In genomic region chr2:102480273-102480672, GRCh38 we compare ENCODE assay signal across 19 cellular contexts. TPM values are rescaled to one million over a fixed set of nuclear protein-coding genes. Genes with fewer than 3 reads are reported as not detected.
DNase-seq lines count a peak whose midpoint lies in the region; ATAC-seq and TF ChIP-seq lines count a peak whose summit lies in the region.
"Had no signal": no experiment of that assay in that cellular context is flagged by ENCODE, and none has a peak within 500 bp of the region (broad histone marks: within the 10 kb centered on the region; RNA-seq: fewer than 3 reads in every experiment).

No MANE protein-coding gene starts in this region.

- no peak for TF ChIP-seq POLR2A in stomach (IDR thresholded peaks at IDR 0.05)

- no peaks in the 10 kb centered on the region for H3K36me3 ChIP-seq in adipocyte (ENCODE audit: control insufficient read depth, insufficient read depth, low read length, severe bottlenecking)
- H3K36me3 ChIP-seq in stomach: peaks cover 0 to 7% (median 0%) of the 10 kb centered on the region in 4 donors
- H3K36me3 ChIP-seq: BLaER1 had no signal

- peaks cover 24% of the 10 kb centered on the region for H3K4me1 ChIP-seq in adipocyte (ENCODE audit: control insufficient read depth, insufficient read depth, low read length)
- peaks cover 0 to 36% (median 13%) of the 10 kb centered on the region in 4 donors for H3K4me1 ChIP-seq in stomach
- H3K4me1 ChIP-seq: BLaER1, Caco-2 had no signal

- H3K27me3 Mint-ChIP-seq in activated T-cell treated with anti-CD3 and anti-CD28 coated beads, Interleukin-2, amount 50 U/mL, for 72 hours (ENCODE audit: low read depth): peaks cover 44% of the 10 kb centered on the region

- peak overlapping the region in 1 of 2 donors; percentile 75 for H3K4me3 Mint-ChIP-seq in activated T-cell treated with anti-CD3 and anti-CD28 coated beads, Interleukin-2, amount 50 U/mL, for 72 hours
- H3K4me3 Mint-ChIP-seq: CD8-positive, alpha-beta memory T cell; HFFc6 had no signal

- peak; percentile 17 for DNase-seq in NK-92 treated with Interleukin-12 subunit alpha and Interleukin-12 subunit beta, amount 100 ng/mL, for 24 hours (lab: John Stamatoyannopoulos, UW)
- no peak for DNase-seq in NK-92 (lab: John Stamatoyannopoulos, UW; ENCODE audit: unreplicated experiment)
- DNase-seq in activated T-cell treated with anti-CD3 and anti-CD28 coated beads, Interleukin-2, amount 50 U/mL, for 72 hours: no peak
- DNase-seq in activated T-cell treated with anti-CD3 and anti-CD28 coated beads, Interleukin-2, amount 50 U/mL, for 48 hours: no peak
- DNase-seq in adipocyte (ENCODE audit: low read depth): no peak
- DNase-seq in stomach: no peak
- no peak for DNase-seq in AG20443 (ENCODE audit: low spot score)
- DNase-seq in NCI-H82 (lab: John Stamatoyannopoulos, UW): no peak
- DNase-seq: AML-193; Caco-2; CD8-positive, alpha-beta memory T cell; DND-41; GF-D8; HCEC 1CT; HFFc6 had no signal

- no peak for TF ChIP-seq EP300 in stomach (IDR thresholded peaks at IDR 0.05)

- peak; percentile 49 to 70 for ATAC-seq in activated T-cell treated with anti-CD3 and anti-CD28 coated beads, Interleukin-2, amount 50 U/mL, for 72 hours (replicated peaks in 1 of 2)

- H3K9me3 ChIP-seq in adipocyte (ENCODE audit: control insufficient read depth, low read length) (no peaks in the 10 kb centered on the region), stomach (no peaks in the 10 kb centered on the region)
- H3K9me3 ChIP-seq: BLaER1, Caco-2 had no signal

- no peak overlapping the region for H3K9ac ChIP-seq in adipocyte (ENCODE audit: low read length)
- H3K9ac ChIP-seq: BLaER1 had no signal

- H3K4me1 Mint-ChIP-seq in activated T-cell treated with anti-CD3 and anti-CD28 coated beads, Interleukin-2, amount 50 U/mL, for 72 hours (ENCODE audit: low read depth): peaks cover 19% of the 10 kb centered on the region
- H3K4me1 Mint-ChIP-seq: CD8-positive, alpha-beta memory T cell had no signal

- no peaks in the 10 kb centered on the region for H3K36me3 Mint-ChIP-seq in activated T-cell treated with anti-CD3 and anti-CD28 coated beads, Interleukin-2, amount 50 U/mL, for 72 hours (ENCODE audit: insufficient read depth in 2 of 2)
- H3K36me3 Mint-ChIP-seq: CD8-positive, alpha-beta memory T cell had no signal

- WGBS in stomach, 5 donors: 27 to 55% (median 35%) methylated on average over 5 of the region's 5 CpGs

- TF ChIP-seq CTCF in stomach (IDR thresholded peaks at IDR 0.05): no peak

- peak overlapping the region in 3 of 5 donors; percentile 54 to 69 (median 64) for H3K27ac ChIP-seq in stomach
- H3K27ac ChIP-seq: 22Rv1, BLaER1 had no signal

- intact Hi-C loops in stomach (cut with DNase I; ENCODE audit: low total_unique reads): loop anchor here (10.0 kb wide), 1 partner anchor 115 kb away; no protein-coding TSS in a partner anchor

- H3K27me3 ChIP-seq in adipocyte (replicated peaks; ENCODE audit: control insufficient read depth, insufficient read depth, low read length) (peaks cover 6% of the 10 kb centered on the region), stomach (peaks cover 0 to 6% (median 0%) of the 10 kb centered on the region in 3 donors)
- H3K27me3 ChIP-seq: BLaER1 had no signal

- peak overlapping the region; percentile 90 for H3K27ac Mint-ChIP-seq in activated T-cell treated with anti-CD3 and anti-CD28 coated beads, Interleukin-2, amount 50 U/mL, for 72 hours
- H3K27ac Mint-ChIP-seq: HFFc6 had no signal

- H3K9me3 Mint-ChIP-seq in activated T-cell treated with anti-CD3 and anti-CD28 coated beads, Interleukin-2, amount 50 U/mL, for 72 hours: no peaks in the 10 kb centered on the region
- H3K9me3 Mint-ChIP-seq: HFFc6 had no signal

- H3K4me3 ChIP-seq in adipocyte (ENCODE audit: low read length): peak overlapping the region; percentile 32
- no peak overlapping the region for H3K4me3 ChIP-seq in stomach
- H3K4me3 ChIP-seq: BLaER1 had no signal

RNA-seq across cellular contexts. Expression of gene SLC9A4, which starts 7.2 kb away (rescaled TPM):
- under 1 TPM in 1 of 2 donors, not detected in 1; 0.14 TPM for total RNA-seq in activated T-cell treated with anti-CD3 and anti-CD28 coated beads, Interleukin-2, amount 50 U/mL, for 72 hours
- total RNA-seq in stomach: 100 to 1,000 TPM in 3 of 5 donors, 10 to 100 TPM in 1, not detected in 1; 92.4 to 143 (median 117) TPM
- 10 to 100 TPM in 1 of 3 donors, 1 to 10 TPM in 2; 4.7 to 18.0 (median 8.9) TPM for polyA plus RNA-seq in stomach
- total RNA-seq: CD8-positive, alpha-beta memory T cell; H4 had no signal
- polyA plus RNA-seq: CD8-positive, alpha-beta memory T cell had no signal

RNA-seq across cellular contexts. Expression of gene IL18RAP, which starts 57.3 kb away (rescaled TPM):
- total RNA-seq in activated T-cell treated with anti-CD3 and anti-CD28 coated beads, Interleukin-2, amount 50 U/mL, for 72 hours: 1 to 10 TPM; 7.6 to 9.5 TPM
- 10 to 100 TPM in 2 of 5 donors, 1 to 10 TPM in 2, not detected in 1; 1.8 to 33.3 (median 10.4) TPM for total RNA-seq in stomach
- polyA plus RNA-seq in stomach: 1 to 10 TPM in 2 of 3 donors, under 1 TPM in 1; 0.50 to 1.7 (median 1.2) TPM
- total RNA-seq: A673, Caco-2, HFFc6 had no signal
